In genomic region chr4:83917572-83917971, GRCh38 we compare ENCODE assay signal across 1 cellular context.
TF ChIP-seq lines count a peak whose summit lies in the region.

No MANE protein-coding gene starts in this region.

TF ChIP-seq in K562, 482 proteins besides CTCF, POLR2A, EP300 and RAD21 (continued from another document and continues in another):
- TF ChIP-seq MNT (conservative IDR thresholded peaks at IDR 0.05) (no peak), ZBTB49 (CRISPR knock-in tag; IDR thresholded peaks at IDR 0.05; ENCODE audit: borderline replicate concordance) (no peak), FOXA3 (CRISPR knock-in tag; conservative IDR thresholded peaks at IDR 0.05 in 1 of 2, IDR thresholded peaks at IDR 0.05 in 1 of 2) (no peak), TAF9B (IDR thresholded peaks at IDR 0.05; ENCODE audit: partially characterized antibody) (peak; percentile 27), ZNF639 (CRISPR knock-in tag; conservative IDR thresholded peaks at IDR 0.05 in 1 of 2, IDR thresholded peaks at IDR 0.05 in 1 of 2) (peak in 1 of 2 experiments; percentile 80; a peak in 2 of 4 replicates), ZNF3 (CRISPR knock-in tag; IDR thresholded peaks at IDR 0.05) (no peak), PCBP2 (IDR thresholded peaks at IDR 0.05; ENCODE audit: low read depth, low read length, poor library complexity, severe bottlenecking) (no peak), ZNF324 (CRISPR knock-in tag; IDR thresholded peaks at IDR 0.05) (no peak), MCM5 (IDR thresholded peaks at IDR 0.05; ENCODE audit: low read depth) (no peak), NEUROD1 (IDR thresholded peaks at IDR 0.05; ENCODE audit: borderline replicate concordance, low read depth, low read length, partially characterized antibody) (no peak), CSDE1 (IDR thresholded peaks at IDR 0.05) (no peak), GTF2A2 (tag; IDR thresholded peaks at IDR 0.05) (peak; percentile 76; the same call in 1 of the 2 replicates), ZNF79 (CRISPR knock-in tag; IDR thresholded peaks at IDR 0.05; ENCODE audit: low read depth) (no peak), ARID3B (CRISPR knock-in tag; IDR thresholded peaks at IDR 0.05; ENCODE audit: borderline replicate concordance) (no peak), SP1 (CRISPR knock-in tag; IDR thresholded peaks at IDR 0.05) (no peak), NCOA6 (IDR thresholded peaks at IDR 0.05) (no peak), ZNF354B (CRISPR knock-in tag; IDR thresholded peaks at IDR 0.05) (peak; percentile 73; the same call in 1 of the 2 replicates), SMARCA5 (IDR thresholded peaks at IDR 0.05) (no peak), CHD1 (IDR thresholded peaks at IDR 0.05; ENCODE audit: low read length) (no peak), ZNF134 (CRISPR knock-in tag; conservative IDR thresholded peaks at IDR 0.05) (no peak), ZBTB8A (IDR thresholded peaks at IDR 0.05; ENCODE audit: partially characterized antibody) (no peak), ZNF75A (CRISPR knock-in tag; IDR thresholded peaks at IDR 0.05) (no peak), GTF2B (IDR thresholded peaks at IDR 0.05; ENCODE audit: extremely low read depth, insufficient read length) (no peak), OTX1 (CRISPR knock-in tag; IDR thresholded peaks at IDR 0.05) (no peak), JUND (IDR thresholded peaks at IDR 0.05; ENCODE audit: borderline replicate concordance, low read depth, low read length) (0 out of 2 replicates have a peak, but pooled peaks have one; percentile 25), JUND (tag; IDR thresholded peaks at IDR 0.05; ENCODE audit: borderline replicate concordance, low read depth, low read length) (peak; percentile 60; the same call in 1 of the 3 replicates), FOXJ3 (CRISPR knock-in tag; IDR thresholded peaks at IDR 0.05) (no peak), CREB3 (tag; conservative IDR thresholded peaks at IDR 0.05; ENCODE audit: low read depth) (peak; percentile 93), HNRNPK (IDR thresholded peaks at IDR 0.05; ENCODE audit: low read depth, low read length, poor library complexity, severe bottlenecking) (no peak), XRCC4 (IDR thresholded peaks at IDR 0.05; ENCODE audit: extremely low read depth, insufficient read depth, insufficient read length) (no peak), CBX3 (IDR thresholded peaks at IDR 0.05; ENCODE audit: borderline replicate concordance in 1 of 2, low read length in 2 of 2) (no peak), CHCHD3 (CRISPR knock-in tag; IDR thresholded peaks at IDR 0.05) (no peak), CLOCK (CRISPR knock-in tag; IDR thresholded peaks at IDR 0.05; ENCODE audit: borderline replicate concordance) (no peak), ATF2 (CRISPR knock-in tag; IDR thresholded peaks at IDR 0.05) (no peak), ZHX1 (conservative IDR thresholded peaks at IDR 0.05; ENCODE audit: low read length) (no peak)
